In genomic region chr5:177425801-177426565, GRCh38 we compare ENCODE assay signal across 8 cellular contexts. TPM values are rescaled to one million over a fixed set of nuclear protein-coding genes. Genes with fewer than 3 reads are reported as not detected.
DNase-seq lines count a peak whose midpoint lies in the region; ATAC-seq and TF ChIP-seq lines count a peak whose summit lies in the region.

No MANE protein-coding gene starts in this region.

- POLR2A ChIA-PET in activated naive CD8-positive, alpha-beta T cell treated with anti-CD3 and anti-CD28 coated beads, Interleukin-2, amount 10 ng/mL, durations not matched to agents 7 days and 5 days (lab: Charles Lee): interaction anchor here (0.9 to 10.7 kb wide), 21 partner anchors 8 to 815 kb away, joined by 3 to 312 read pairs (median 4); partner anchors contain the start of genes F12, LMAN2, MXD3 and PDLIM7

- H3K4me3 ChIP-seq in GM12864 (ENCODE audit: low read depth, low read length) (peak overlapping the region; percentile 59), testis (peak overlapping the region; percentile 49 to 67)

- intact Hi-C loops in testis (cut with DNase I; ENCODE audit: low total_unique reads): no loop called here

- no peaks in the 10 kb centered on the region for H3K36me3 ChIP-seq in testis (ENCODE audit: low read depth, missing control alignments)

- peaks cover 11% of the 10 kb centered on the region for H3K36me3 Mint-ChIP-seq in activated naive CD8-positive, alpha-beta T cell treated with anti-CD3 and anti-CD28 coated beads, Interleukin-2, amount 10 ng/mL, durations not matched to agents 7 days and 5 days
- no peaks in the 10 kb centered on the region for H3K36me3 Mint-ChIP-seq in glutamatergic neuron (ENCODE audit: unreplicated experiment)

- TF ChIP-seq CTCF in GM12864 (IDR thresholded peaks at IDR 0.05; ENCODE audit: low read depth, low read length, missing control alignments) (no peak), glutamatergic neuron (IDR thresholded peaks at IDR 0.05; ENCODE audit: partially characterized antibody, unreplicated experiment) (no peak), omental fat pad (IDR thresholded peaks at IDR 0.05) (no peak), testis (IDR thresholded peaks at IDR 0.05) (no peak)

- peak overlapping the region; percentile 98 for H3K4me3 Mint-ChIP-seq in activated naive CD8-positive, alpha-beta T cell treated with anti-CD3 and anti-CD28 coated beads, Interleukin-2, amount 10 ng/mL, durations not matched to agents 7 days and 5 days
- peak overlapping the region; percentile 94 for H3K4me3 Mint-ChIP-seq in glutamatergic neuron (ENCODE audit: unreplicated experiment)

- H3K27ac Mint-ChIP-seq in activated naive CD8-positive, alpha-beta T cell treated with anti-CD3 and anti-CD28 coated beads, Interleukin-2, amount 10 ng/mL, durations not matched to agents 7 days and 5 days: peak overlapping the region; percentile 99
- peak overlapping the region; percentile 98 for H3K27ac Mint-ChIP-seq in glutamatergic neuron (ENCODE audit: unreplicated experiment)

- H3K27ac ChIP-seq in testis: peak overlapping the region; percentile 85 to 92

- DNase-seq in GM12864 (ENCODE audit: low read depth) (peak; percentile 100), NCI-H1105 treated with DMSO at 0.1 percent for 48 hours (lab: John Stamatoyannopoulos, UW) (peak; percentile 97), SKM-1 treated with dmso at 0.1 percent for 144 hours (lab: John Stamatoyannopoulos, UW; ENCODE audit: unreplicated experiment) (peak; percentile 100), glutamatergic neuron (peak; percentile 97), omental fat pad (ENCODE audit: low spot score) (peak; percentile 99), testis (peak; percentile 100)
- peak; percentile 95 for DNase-seq in activated naive CD8-positive, alpha-beta T cell treated with anti-CD3 and anti-CD28 coated beads, Interleukin-2, amount 10 ng/mL, durations not matched to agents 7 days and 5 days

- H3K4me1 Mint-ChIP-seq in activated naive CD8-positive, alpha-beta T cell treated with anti-CD3 and anti-CD28 coated beads, Interleukin-2, amount 10 ng/mL, durations not matched to agents 7 days and 5 days: peaks cover 41% of the 10 kb centered on the region
- H3K4me1 Mint-ChIP-seq in glutamatergic neuron (ENCODE audit: low read depth, unreplicated experiment): peaks cover 14% of the 10 kb centered on the region

- TF ChIP-seq POLR2A in testis (IDR thresholded peaks at IDR 0.05): no peak

- WGBS in testis, 2 donors: 0% methylated on average over 28 to 52 of the region's 52 CpGs

- H3K9me3 ChIP-seq in testis: no peaks in the 10 kb centered on the region

- peaks cover 12% of the 10 kb centered on the region for H3K4me1 ChIP-seq in testis

- no peaks in the 10 kb centered on the region for H3K9me3 Mint-ChIP-seq in activated naive CD8-positive, alpha-beta T cell treated with anti-CD3 and anti-CD28 coated beads, Interleukin-2, amount 10 ng/mL, durations not matched to agents 7 days and 5 days
- H3K9me3 Mint-ChIP-seq in glutamatergic neuron (ENCODE audit: unreplicated experiment): peaks cover 9% of the 10 kb centered on the region

- no peaks in the 10 kb centered on the region for H3K27me3 ChIP-seq in testis

- peak; percentile 80 for ATAC-seq in HG02678 (IDR thresholded peaks at IDR 0.05; ENCODE audit: unreplicated experiment)
- ATAC-seq in activated naive CD8-positive, alpha-beta T cell treated with anti-CD3 and anti-CD28 coated beads, Interleukin-2, amount 10 ng/mL, durations not matched to agents 7 days and 5 days (ENCODE audit: low read depth): peak; percentile 78
- peak; percentile 97 for ATAC-seq in omental fat pad (ENCODE audit: low FRiP score)

- H3K27me3 Mint-ChIP-seq in activated naive CD8-positive, alpha-beta T cell treated with anti-CD3 and anti-CD28 coated beads, Interleukin-2, amount 10 ng/mL, durations not matched to agents 7 days and 5 days: no peaks in the 10 kb centered on the region
- peaks cover 8% of the 10 kb centered on the region for H3K27me3 Mint-ChIP-seq in glutamatergic neuron (ENCODE audit: unreplicated experiment)

RNA-seq across cellular contexts. Expression of gene GRK6, which starts 0.5 kb away (rescaled TPM):
- 100 to 1,000 TPM; 181 to 186 TPM for total RNA-seq in activated naive CD8-positive, alpha-beta T cell treated with anti-CD3 and anti-CD28 coated beads, Interleukin-2, amount 10 ng/mL, durations not matched to agents 7 days and 5 days
- total RNA-seq in glutamatergic neuron (ENCODE audit: unreplicated experiment): 43.9 TPM
- 10 to 100 TPM; 16.1 to 45.5 (median 27.2) TPM for total RNA-seq in omental fat pad
- total RNA-seq in testis: 10 to 100 TPM; 51.8 to 57.0 TPM
- polyA plus RNA-seq in testis (ENCODE audit: insufficient read depth, low read depth, low replicate concordance): 32.6 TPM

RNA-seq across cellular contexts. Expression of gene F12, which starts 16.6 kb away (rescaled TPM):
- 1 to 10 TPM; 2.2 to 2.8 TPM for total RNA-seq in activated naive CD8-positive, alpha-beta T cell treated with anti-CD3 and anti-CD28 coated beads, Interleukin-2, amount 10 ng/mL, durations not matched to agents 7 days and 5 days
- total RNA-seq in glutamatergic neuron (ENCODE audit: unreplicated experiment): 5.4 TPM
- total RNA-seq in omental fat pad: 1 to 10 TPM in 1 of 4 donors, under 1 TPM in 3; 0.38 to 3.0 (median 0.63) TPM
- total RNA-seq in testis: 1 to 10 TPM; 5.3 to 5.8 TPM
- 4.9 TPM for polyA plus RNA-seq in testis (ENCODE audit: insufficient read depth, low read depth, low replicate concordance)

RNA-seq across cellular contexts. Expression of gene PRR7, which starts 20.6 kb away (rescaled TPM):
- 10 to 100 TPM; 10.0 to 10.6 TPM for total RNA-seq in activated naive CD8-positive, alpha-beta T cell treated with anti-CD3 and anti-CD28 coated beads, Interleukin-2, amount 10 ng/mL, durations not matched to agents 7 days and 5 days
- total RNA-seq in glutamatergic neuron (ENCODE audit: unreplicated experiment) (4.1 TPM), omental fat pad (1 to 10 TPM in 3 of 4 donors, not detected in 1; 1.6 to 2.8 (median 2.1) TPM), testis (10 to 100 TPM; 19.9 to 23.2 TPM)
- polyA plus RNA-seq in testis (ENCODE audit: insufficient read depth, low read depth, low replicate concordance): 2.8 TPM

RNA-seq across cellular contexts. Expression of gene PFN3, which starts 25.5 kb away (rescaled TPM):
- total RNA-seq in activated naive CD8-positive, alpha-beta T cell treated with anti-CD3 and anti-CD28 coated beads, Interleukin-2, amount 10 ng/mL, durations not matched to agents 7 days and 5 days: not detected
- total RNA-seq in glutamatergic neuron (ENCODE audit: unreplicated experiment): not detected
- total RNA-seq in omental fat pad: not detected
- 10 to 100 TPM; 27.5 to 45.7 TPM for total RNA-seq in testis
- 7.4 TPM for polyA plus RNA-seq in testis (ENCODE audit: insufficient read depth, low read depth, low replicate concordance)

RNA-seq across cellular contexts. Expression of gene SLC34A1, which starts 41.7 kb away (rescaled TPM):
- 1 to 10 TPM; 1.9 to 2.1 TPM for total RNA-seq in activated naive CD8-positive, alpha-beta T cell treated with anti-CD3 and anti-CD28 coated beads, Interleukin-2, amount 10 ng/mL, durations not matched to agents 7 days and 5 days
- total RNA-seq in glutamatergic neuron (ENCODE audit: unreplicated experiment) (not detected), omental fat pad (not detected), testis (under 1 TPM in 1 of 2 donors, not detected in 1; 0.19 TPM)
- polyA plus RNA-seq in testis (ENCODE audit: insufficient read depth, low read depth, low replicate concordance): not detected

Comparison
In these comparisons a context has a peak if more than half of its experiments do, and no peak if none do; other contexts are left out.
1. Peak in every context shown above with its lines: DNase-seq, ATAC-seq, H3K4me3 ChIP-seq and H3K27ac ChIP-seq.